1 cellular context compared by ENCODE assay signal in genomic region chr10:127940866-127941640, GRCh38.
TF ChIP-seq lines count a peak whose summit lies in the region.

No MANE protein-coding gene starts in this region.

TF ChIP-seq in HCT116, 20 proteins besides CTCF, POLR2A, EP300 and RAD21:
- TF ChIP-seq EZH2phosphoT487 (IDR thresholded peaks at IDR 0.05; ENCODE audit: borderline replicate concordance) (no peak), CEBPB (IDR thresholded peaks at IDR 0.05; ENCODE audit: low read depth) (no peak), TCF7L2 (IDR thresholded peaks at IDR 0.05; ENCODE audit: borderline replicate concordance, extremely low read depth, insufficient read depth, insufficient read length) (no peak), MAX (IDR thresholded peaks at IDR 0.05) (no peak), POLR2AphosphoS5 (IDR thresholded peaks at IDR 0.05; ENCODE audit: low read depth, low read length) (no peak), SIN3A (IDR thresholded peaks at IDR 0.05; ENCODE audit: low read depth) (no peak), ELF1 (IDR thresholded peaks at IDR 0.05; ENCODE audit: borderline replicate concordance, low read depth) (no peak), REST (IDR thresholded peaks at IDR 0.05; ENCODE audit: low read depth) (no peak), FOSL1 (IDR thresholded peaks at IDR 0.05; ENCODE audit: low read depth) (no peak), JUND (IDR thresholded peaks at IDR 0.05) (no peak), SRF (IDR thresholded peaks at IDR 0.05; ENCODE audit: low read depth) (no peak), EZH2 (IDR thresholded peaks at IDR 0.05) (no peak), ZFX (IDR thresholded peaks at IDR 0.05) (no peak), EGR1 (IDR thresholded peaks at IDR 0.05; ENCODE audit: low read depth) (no peak)
- TF ChIP-seq, protein P1, sequence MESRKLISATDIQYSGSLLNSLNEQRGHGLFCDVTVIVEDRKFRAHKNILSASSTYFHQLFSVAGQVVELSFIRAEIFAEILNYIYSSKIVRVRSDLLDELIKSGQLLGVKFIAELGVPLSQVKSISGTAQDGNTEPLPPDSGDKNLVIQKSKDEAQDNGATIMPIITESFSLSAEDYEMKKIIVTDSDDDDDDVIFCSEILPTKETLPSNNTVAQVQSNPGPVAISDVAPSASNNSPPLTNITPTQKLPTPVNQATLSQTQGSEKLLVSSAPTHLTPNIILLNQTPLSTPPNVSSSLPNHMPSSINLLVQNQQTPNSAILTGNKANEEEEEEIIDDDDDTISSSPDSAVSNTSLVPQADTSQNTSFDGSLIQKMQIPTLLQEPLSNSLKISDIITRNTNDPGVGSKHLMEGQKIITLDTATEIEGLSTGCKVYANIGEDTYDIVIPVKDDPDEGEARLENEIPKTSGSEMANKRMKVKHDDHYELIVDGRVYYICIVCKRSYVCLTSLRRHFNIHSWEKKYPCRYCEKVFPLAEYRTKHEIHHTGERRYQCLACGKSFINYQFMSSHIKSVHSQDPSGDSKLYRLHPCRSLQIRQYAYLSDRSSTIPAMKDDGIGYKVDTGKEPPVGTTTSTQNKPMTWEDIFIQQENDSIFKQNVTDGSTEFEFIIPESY (IDR thresholded peaks at IDR 0.05; ENCODE audit: extremely low read depth, insufficient replicate concordance, low read length) = no peak
